Comparison of ENCODE assay signal across 27 cellular contexts in the genomic region with DNA sequence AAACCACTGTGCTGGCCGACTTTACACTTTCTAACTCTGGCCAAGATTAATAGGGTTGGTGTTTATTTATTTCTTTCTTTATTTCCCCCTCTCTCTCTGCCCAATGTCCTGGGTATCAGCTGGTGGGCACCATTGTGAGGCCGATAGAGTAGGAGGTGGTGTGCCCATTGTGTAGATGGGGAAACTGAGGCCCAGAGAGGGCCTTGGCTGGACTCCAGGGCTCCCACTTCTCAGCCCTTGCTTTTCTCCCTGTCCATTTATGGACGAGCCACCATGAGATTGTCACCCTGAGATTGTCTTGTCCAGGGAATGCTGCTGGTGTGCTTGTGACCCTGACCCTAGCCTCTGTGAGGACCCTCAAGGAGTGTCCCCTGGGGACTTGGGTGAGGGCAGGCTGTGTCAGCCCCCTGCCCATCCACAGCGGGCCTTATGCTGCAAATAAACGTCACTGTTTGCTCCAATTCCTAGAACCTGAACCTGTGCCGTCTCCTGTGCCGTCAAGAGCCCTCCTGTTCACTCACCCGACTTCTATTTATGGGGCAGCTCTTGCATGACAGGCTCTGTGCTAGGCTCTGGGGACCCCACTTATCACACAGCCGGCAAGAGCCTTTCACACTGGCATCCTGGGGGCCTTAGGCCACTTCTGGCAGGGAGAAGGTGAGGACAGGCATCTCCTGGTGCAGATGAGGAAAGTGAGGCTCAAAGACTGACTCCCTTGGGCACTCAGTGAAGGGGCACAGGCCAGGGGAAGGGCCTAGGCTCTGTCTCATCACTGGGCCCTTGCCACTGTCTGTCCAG. TPM values are rescaled to one million over a fixed set of nuclear protein-coding genes. Genes with fewer than 3 reads are reported as not detected.
A peak's percentile ranks its signal among the peaks of the same experiment; 100 is the strongest.
DNase-seq lines count a peak whose midpoint lies in the region; ATAC-seq lines count a peak whose summit lies in the region.
"Had no signal": no experiment of that assay in that cellular context is flagged by ENCODE, and none has a peak within 500 bp of the region (broad histone marks: within the 10 kb centered on the region; RNA-seq: fewer than 3 reads in every experiment).

No MANE protein-coding gene starts in this region.

- H3K27me3 Mint-ChIP-seq in CD4-positive, CD25-positive, alpha-beta regulatory T cell = no peaks in the 10 kb centered on the region
- H3K27me3 Mint-ChIP-seq in naive thymus-derived CD8-positive, alpha-beta T cell = no peaks in the 10 kb centered on the region
- H3K27me3 Mint-ChIP-seq: central memory CD8-positive, alpha-beta T cell; stimulated activated naive CD8-positive, alpha-beta T cell treated with anti-CD3 and anti-CD28 coated beads, Interleukin-15, Interleukin-2, amounts not matched to agents 100 ng/mL and 50 ng/mL, for 24 hours had no signal

- no peak for DNase-seq in CD4-positive, CD25-positive, alpha-beta regulatory T cell
- peak in 1 of 10 donors; percentile 53 for DNase-seq in naive thymus-derived CD8-positive, alpha-beta T cell
- DNase-seq in DMS114 treated with DMSO at 0.1 percent for 48 hours (lab: John Stamatoyannopoulos, UW; ENCODE audit: unreplicated experiment) = no peak
- no peak for DNase-seq in HPDE6-E6E7 (ENCODE audit: extremely low spot score)
- no peak for DNase-seq in NCI-H187 treated with DMSO at 0.1 percent for 48 hours (lab: John Stamatoyannopoulos, UW)
- DNase-seq: activated CD8-positive, alpha-beta T cell treated with anti-CD3 and anti-CD28 coated beads, Interleukin-2, amount 10 ng/mL, durations not matched to agents 7 days and 5 days; activated T-cell treated with anti-CD3 and anti-CD28 coated beads for 4 hours; GM23248; KG1; kidney glomerular epithelial cell; NCI-H1436 treated with DMSO at 0.1 percent for 48 hours; NK-92 treated with Interleukin-12 subunit alpha and Interleukin-12 subunit beta, amount 100 ng/mL, for 24 hours; PC-9; SHP77; trophoblast cell had no signal

- H3K4me3 ChIP-seq in BLaER1 = no peak overlapping the region
- H3K4me3 ChIP-seq in CD4-positive, CD25-positive, alpha-beta regulatory T cell (ENCODE audit: low read depth, low read length) = no peak overlapping the region
- H3K4me3 ChIP-seq: ascending aorta, GM23248, PC-9 had no signal

- ATAC-seq in CD4-positive, CD25-positive, alpha-beta regulatory T cell (ENCODE audit: low read depth in 2 of 2) = no peak
- ATAC-seq in naive thymus-derived CD8-positive, alpha-beta T cell = no peak
- no peak for ATAC-seq in GM21619 (IDR thresholded peaks at IDR 0.05; ENCODE audit: unreplicated experiment)
- ATAC-seq: activated CD8-positive, alpha-beta T cell treated with anti-CD3 and anti-CD28 coated beads, Interleukin-2, amount 10 ng/mL, durations not matched to agents 7 days and 5 days had no signal

- H3K27ac Mint-ChIP-seq in CD4-positive, CD25-positive, alpha-beta regulatory T cell = peak overlapping the region; percentile 38 to 86 (median 85)
- peak overlapping the region in 8 of 10 donors; percentile 32 to 72 (median 64) for H3K27ac Mint-ChIP-seq in naive thymus-derived CD8-positive, alpha-beta T cell
- H3K27ac Mint-ChIP-seq: activated CD8-positive, alpha-beta T cell treated with anti-CD3 and anti-CD28 coated beads, Interleukin-2, amount 10 ng/mL, durations not matched to agents 7 days and 5 days; activated naive CD4-positive, alpha-beta T cell treated with anti-CD3 and anti-CD28 coated beads for 36 hours; stimulated activated naive CD8-positive, alpha-beta T cell treated with anti-CD3 and anti-CD28 coated beads, Interleukin-15, Interleukin-2, amounts not matched to agents 100 ng/mL and 50 ng/mL, for 24 hours had no signal

- H3K4me3 Mint-ChIP-seq in CD4-positive, CD25-positive, alpha-beta regulatory T cell = peak overlapping the region in 1 of 4 donors; percentile 23
- peak overlapping the region in 1 of 10 donors; percentile 10 for H3K4me3 Mint-ChIP-seq in naive thymus-derived CD8-positive, alpha-beta T cell
- H3K4me3 Mint-ChIP-seq: activated CD8-positive, alpha-beta T cell treated with anti-CD3 and anti-CD28 coated beads, Interleukin-2, amount 10 ng/mL, durations not matched to agents 7 days and 5 days; activated naive CD4-positive, alpha-beta T cell treated with anti-CD3 and anti-CD28 coated beads for 36 hours; central memory CD8-positive, alpha-beta T cell; stimulated activated naive CD8-positive, alpha-beta T cell treated with anti-CD3 and anti-CD28 coated beads, Interleukin-15, Interleukin-2, amounts not matched to agents 100 ng/mL and 50 ng/mL, for 24 hours had no signal

- no peaks in the 10 kb centered on the region for H3K9me3 ChIP-seq in BLaER1
- peaks cover 0 to 10% of the 10 kb centered on the region in 2 experiments for H3K9me3 ChIP-seq in CD4-positive, CD25-positive, alpha-beta regulatory T cell (ENCODE audit: control insufficient read depth in 2 of 2, low read length in 2 of 2)
- H3K9me3 ChIP-seq: ascending aorta had no signal

- POLR2A ChIA-PET in naive thymus-derived CD8-positive, alpha-beta T cell (lab: Charles Lee) = interaction anchor here (0.7 kb wide), 1 partner anchor 151 kb away, joined by 4 read pairs; no protein-coding TSS in a partner anchor

- H4K20me1 ChIP-seq in BLaER1 = no peaks in the 10 kb centered on the region

- peaks cover 95% of the 10 kb centered on the region for H3K4me1 ChIP-seq in BLaER1
- H3K4me1 ChIP-seq in CD4-positive, CD25-positive, alpha-beta regulatory T cell (ENCODE audit: control insufficient read depth, insufficient read depth, low read length, poor library complexity, severe bottlenecking) = peaks cover 17% of the 10 kb centered on the region
- H3K4me1 ChIP-seq: ascending aorta had no signal

- no peaks in the 10 kb centered on the region for H3K36me3 ChIP-seq in BLaER1
- no peaks in the 10 kb centered on the region for H3K36me3 ChIP-seq in CD4-positive, CD25-positive, alpha-beta regulatory T cell (ENCODE audit: control insufficient read depth, insufficient read depth, low read length)
- H3K36me3 ChIP-seq: ascending aorta had no signal

- peak overlapping the region; percentile 57; the same call in 1 of the 2 replicates for H3K9ac ChIP-seq in BLaER1
- H3K9ac ChIP-seq: GM23248 had no signal

- H3K27ac ChIP-seq in BLaER1 (peak overlapping the region; percentile 82), angular gyrus (ENCODE audit: low read depth, low read length) (peak overlapping the region; percentile 81)
- no peak overlapping the region for H3K27ac ChIP-seq in CD4-positive, CD25-positive, alpha-beta regulatory T cell (ENCODE audit: insufficient read depth, low read length, poor library complexity, severe bottlenecking)
- H3K27ac ChIP-seq: ascending aorta, epithelial cell of prostate, GM23248, PC-9 had no signal

- H3K36me3 Mint-ChIP-seq in CD4-positive, CD25-positive, alpha-beta regulatory T cell = peaks cover 5% of the 10 kb centered on the region
- H3K36me3 Mint-ChIP-seq in naive thymus-derived CD8-positive, alpha-beta T cell = peaks cover 0 to 10% (median 5%) of the 10 kb centered on the region in 3 donors

- peaks cover 0 to 32% (median 19%) of the 10 kb centered on the region in 4 donors for H3K4me1 Mint-ChIP-seq in CD4-positive, CD25-positive, alpha-beta regulatory T cell
- H3K4me1 Mint-ChIP-seq in naive thymus-derived CD8-positive, alpha-beta T cell = peaks cover 16 to 64% (median 36%) of the 10 kb centered on the region in 4 donors

- H3K4me2 ChIP-seq in BLaER1 = peak overlapping the region; percentile 99
- H3K4me2 ChIP-seq: PC-9 had no signal

- no peaks in the 10 kb centered on the region for H3K27me3 ChIP-seq in BLaER1
- no peaks in the 10 kb centered on the region for H3K27me3 ChIP-seq in CD4-positive, CD25-positive, alpha-beta regulatory T cell (ENCODE audit: control insufficient read depth, insufficient read depth, low read length)
- H3K27me3 ChIP-seq: ascending aorta had no signal

- peaks cover 0 to 16% (median 0%) of the 10 kb centered on the region in 7 donors for H3K9me3 Mint-ChIP-seq in CD4-positive, CD25-positive, alpha-beta regulatory T cell
- peaks cover 0 to 18% (median 2%) of the 10 kb centered on the region in 9 donors for H3K9me3 Mint-ChIP-seq in naive thymus-derived CD8-positive, alpha-beta T cell

RNA-seq across cellular contexts. Expression of a gene that starts 24.8 kb away (rescaled TPM):
- not detected for total RNA-seq in CD4-positive, CD25-positive, alpha-beta regulatory T cell
- not detected for polyA plus RNA-seq in CD4-positive, CD25-positive, alpha-beta regulatory T cell
- not detected for total RNA-seq in naive thymus-derived CD8-positive, alpha-beta T cell
- not detected for polyA plus RNA-seq in naive thymus-derived CD8-positive, alpha-beta T cell
- total RNA-seq: activated CD8-positive, alpha-beta T cell treated with anti-CD3 and anti-CD28 coated beads, Interleukin-2, amount 10 ng/mL, durations not matched to agents 7 days and 5 days; activated naive CD4-positive, alpha-beta T cell treated with anti-CD3 and anti-CD28 coated beads for 36 hours; ascending aorta; GM23248; HT1080; lung microvascular endothelial cell; NCI-H460; osteoblast; PC-9 had no signal
- polyA plus RNA-seq: GM23248 had no signal

RNA-seq across cellular contexts. Expression of a gene that starts 28.1 kb away (rescaled TPM):
- not detected for total RNA-seq in CD4-positive, CD25-positive, alpha-beta regulatory T cell
- not detected for polyA plus RNA-seq in CD4-positive, CD25-positive, alpha-beta regulatory T cell
- total RNA-seq in naive thymus-derived CD8-positive, alpha-beta T cell = not detected
- not detected for polyA plus RNA-seq in naive thymus-derived CD8-positive, alpha-beta T cell
- total RNA-seq: activated CD8-positive, alpha-beta T cell treated with anti-CD3 and anti-CD28 coated beads, Interleukin-2, amount 10 ng/mL, durations not matched to agents 7 days and 5 days; activated naive CD4-positive, alpha-beta T cell treated with anti-CD3 and anti-CD28 coated beads for 36 hours; ascending aorta; GM23248; HT1080; lung microvascular endothelial cell; NCI-H460; osteoblast; PC-9 had no signal
- polyA plus RNA-seq: GM23248 had no signal

RNA-seq across cellular contexts. Expression of a gene that starts 52.0 kb away (rescaled TPM):
- total RNA-seq in CD4-positive, CD25-positive, alpha-beta regulatory T cell = not detected
- polyA plus RNA-seq in CD4-positive, CD25-positive, alpha-beta regulatory T cell = not detected
- total RNA-seq in naive thymus-derived CD8-positive, alpha-beta T cell = not detected
- not detected for polyA plus RNA-seq in naive thymus-derived CD8-positive, alpha-beta T cell
- total RNA-seq: activated CD8-positive, alpha-beta T cell treated with anti-CD3 and anti-CD28 coated beads, Interleukin-2, amount 10 ng/mL, durations not matched to agents 7 days and 5 days; activated naive CD4-positive, alpha-beta T cell treated with anti-CD3 and anti-CD28 coated beads for 36 hours; ascending aorta; GM23248; HT1080; lung microvascular endothelial cell; NCI-H460; osteoblast; PC-9 had no signal
- polyA plus RNA-seq: GM23248 had no signal
